ENCODE assay signal across 14 cellular contexts in genomic region chr1:200034821-200035396, GRCh38. TPM values are rescaled to one million over a fixed set of nuclear protein-coding genes. Genes with fewer than 3 reads are reported as not detected.
DNase-seq lines count a peak whose midpoint lies in the region; ATAC-seq and TF ChIP-seq lines count a peak whose summit lies in the region.
"Had no signal": no experiment of that assay in that cellular context is flagged by ENCODE, and none has a peak within 500 bp of the region (broad histone marks: within the 10 kb centered on the region; RNA-seq: fewer than 3 reads in every experiment).

No MANE protein-coding gene starts in this region.

- DNase-seq in ELR (ENCODE audit: low read depth) (peak; percentile 58), adipocyte (ENCODE audit: low read depth) (peak; percentile 60), foreskin keratinocyte (no peak), psoas muscle (no peak), SKM-1 (lab: John Stamatoyannopoulos, UW; ENCODE audit: unreplicated experiment) (no peak), inferior parietal cortex (ENCODE audit: extremely low spot score) (no peak), right lobe of liver (no peak)
- DNase-seq in activated CD4-positive, alpha-beta memory T cell treated with anti-CD3 and anti-CD28 coated beads, Interleukin-2, amount 10 ng/mL, durations not matched to agents 7 days and 5 days = no peak
- DNase-seq: CD8-positive, alpha-beta memory T cell; NCI-H524; WERI-Rb-1 had no signal

- TF ChIP-seq CTCF in foreskin keratinocyte (conservative IDR thresholded peaks at IDR 0.05) (no peak), psoas muscle (IDR thresholded peaks at IDR 0.05) (no peak), right lobe of liver (IDR thresholded peaks at IDR 0.05) (no peak)

- no peak overlapping the region for H3K27ac Mint-ChIP-seq in activated CD4-positive, alpha-beta memory T cell treated with anti-CD3 and anti-CD28 coated beads, Interleukin-2, amount 10 ng/mL, durations not matched to agents 7 days and 5 days
- H3K27ac Mint-ChIP-seq: natural killer cell treated with Interleukin-12 subunit alpha and Interleukin-12 subunit beta and Interleukin-15 and Interleukin-18, amount 100 ng/mL, for 72 hours had no signal

- H3K27ac ChIP-seq in foreskin keratinocyte (no peak overlapping the region), psoas muscle (no peak overlapping the region), right lobe of liver (no peak overlapping the region)
- H3K27ac ChIP-seq: SJSA1, WERI-Rb-1 had no signal

- H3K4me3 Mint-ChIP-seq in activated CD4-positive, alpha-beta memory T cell treated with anti-CD3 and anti-CD28 coated beads, Interleukin-2, amount 10 ng/mL, durations not matched to agents 7 days and 5 days = no peak overlapping the region
- H3K4me3 Mint-ChIP-seq: central memory CD8-positive, alpha-beta T cell; natural killer cell treated with Interleukin-12 subunit alpha and Interleukin-12 subunit beta and Interleukin-15 and Interleukin-18, amount 100 ng/mL, for 72 hours had no signal

- no peaks in the 10 kb centered on the region for H3K9me3 Mint-ChIP-seq in activated CD4-positive, alpha-beta memory T cell treated with anti-CD3 and anti-CD28 coated beads, Interleukin-2, amount 10 ng/mL, durations not matched to agents 7 days and 5 days
- H3K9me3 Mint-ChIP-seq: CD8-positive, alpha-beta memory T cell; central memory CD8-positive, alpha-beta T cell; natural killer cell treated with Interleukin-12 subunit alpha and Interleukin-12 subunit beta and Interleukin-15 and Interleukin-18, amount 100 ng/mL, for 72 hours had no signal

- no peaks in the 10 kb centered on the region for H3K36me3 Mint-ChIP-seq in activated CD4-positive, alpha-beta memory T cell treated with anti-CD3 and anti-CD28 coated beads, Interleukin-2, amount 10 ng/mL, durations not matched to agents 7 days and 5 days (ENCODE audit: low read depth)
- H3K36me3 Mint-ChIP-seq: CD8-positive, alpha-beta memory T cell; natural killer cell treated with Interleukin-12 subunit alpha and Interleukin-12 subunit beta and Interleukin-15 and Interleukin-18, amount 100 ng/mL, for 72 hours had no signal

- TF ChIP-seq POLR2A in right lobe of liver (IDR thresholded peaks at IDR 0.05) = no peak

- H3K4me3 ChIP-seq in adipocyte (ENCODE audit: low read length) = peak overlapping the region; percentile 62
- H3K4me3 ChIP-seq in psoas muscle = peak overlapping the region; percentile 27
- no peak overlapping the region for H3K4me3 ChIP-seq in right lobe of liver
- H3K4me3 ChIP-seq: SJSA1 had no signal

- H3K4me1 Mint-ChIP-seq in activated CD4-positive, alpha-beta memory T cell treated with anti-CD3 and anti-CD28 coated beads, Interleukin-2, amount 10 ng/mL, durations not matched to agents 7 days and 5 days = peaks cover 4% of the 10 kb centered on the region

- H3K9me3 ChIP-seq in adipocyte (ENCODE audit: control insufficient read depth, low read length) (no peaks in the 10 kb centered on the region), psoas muscle (no peaks in the 10 kb centered on the region), right lobe of liver (no peaks in the 10 kb centered on the region)

- H3K27me3 ChIP-seq in adipocyte (replicated peaks; ENCODE audit: control insufficient read depth, insufficient read depth, low read length) = peaks cover 84% of the 10 kb centered on the region
- peaks cover 99% of the 10 kb centered on the region for H3K27me3 ChIP-seq in foreskin keratinocyte
- peaks cover 0 to 96% (median 35%) of the 10 kb centered on the region in 3 donors for H3K27me3 ChIP-seq in psoas muscle (ENCODE audit: insufficient read depth in 3 of 3, low read length in 2 of 3)
- H3K27me3 ChIP-seq in right lobe of liver = no peaks in the 10 kb centered on the region

- 4 to 7% (median 5%) methylated on average over 24 of the region's 24 CpGs for WGBS in psoas muscle, 3 donors
- 51% methylated on average over 22 of the region's 24 CpGs for WGBS in right lobe of liver (ENCODE audit: insufficient coverage, low coverage, low lambda C conversion rate, missing lambda C conversion rate)

- intact Hi-C loops in psoas muscle (cut with DNase I) = no loop called here
- intact Hi-C loops in right lobe of liver (cut with DNase I) = no loop called here

- peaks cover 26% of the 10 kb centered on the region for H3K27me3 Mint-ChIP-seq in activated CD4-positive, alpha-beta memory T cell treated with anti-CD3 and anti-CD28 coated beads, Interleukin-2, amount 10 ng/mL, durations not matched to agents 7 days and 5 days

- H3K4me1 ChIP-seq in adipocyte (ENCODE audit: control insufficient read depth, insufficient read depth, low read length) (peaks cover 25% of the 10 kb centered on the region), foreskin keratinocyte (peaks cover 3% of the 10 kb centered on the region), psoas muscle (peaks cover 13% of the 10 kb centered on the region), right lobe of liver (peaks cover 0 to 48% (median 2%) of the 10 kb centered on the region in 4 donors)

- ATAC-seq in foreskin keratinocyte (peak; percentile 33), psoas muscle (no peak), right lobe of liver (no peak)
- ATAC-seq: natural killer cell treated with Interleukin-12 subunit alpha and Interleukin-12 subunit beta and Interleukin-15 and Interleukin-18, amount 100 ng/mL, for 72 hours had no signal

- CTCF ChIA-PET in activated CD4-positive, alpha-beta memory T cell treated with anti-CD3 and anti-CD28 coated beads, Interleukin-2, amount 10 ng/mL, durations not matched to agents 7 days and 5 days (lab: Charles Lee) = no interaction called here

- H3K9ac ChIP-seq in adipocyte (ENCODE audit: low read length) = no peak overlapping the region

- POLR2A ChIA-PET in activated CD4-positive, alpha-beta memory T cell treated with anti-CD3 and anti-CD28 coated beads, Interleukin-2, amount 10 ng/mL, durations not matched to agents 7 days and 5 days (lab: Charles Lee) = no interaction called here

- H3K36me3 ChIP-seq in adipocyte (ENCODE audit: control insufficient read depth, insufficient read depth, low read length, severe bottlenecking) = no peaks in the 10 kb centered on the region
- no peaks in the 10 kb centered on the region for H3K36me3 ChIP-seq in psoas muscle (ENCODE audit: insufficient read depth in 1 of 2, low read depth in 1 of 2)
- peaks cover 0 to 4% (median 0%) of the 10 kb centered on the region in 4 donors for H3K36me3 ChIP-seq in right lobe of liver
- H3K36me3 ChIP-seq: SJSA1, WERI-Rb-1 had no signal

RNA-seq across cellular contexts. Expression of gene NR5A2, which starts 7.4 kb away (rescaled TPM):
- 0.04 TPM in 1 of 2 replicates, not detected in the other for total RNA-seq in foreskin keratinocyte
- not detected in 2 replicates for polyA plus RNA-seq in foreskin keratinocyte
- total RNA-seq in psoas muscle = 1 to 10 TPM in 1 of 4 donors, under 1 TPM in 3; 0.60 to 1.2 (median 0.90) TPM
- under 1 TPM; 0.27 to 0.29 (median 0.29) TPM for polyA plus RNA-seq in psoas muscle
- total RNA-seq in activated CD4-positive, alpha-beta memory T cell treated with anti-CD3 and anti-CD28 coated beads, Interleukin-2, amount 10 ng/mL, durations not matched to agents 7 days and 5 days = under 1 TPM; 0.13 to 0.15 TPM
- total RNA-seq in right lobe of liver = 10 to 100 TPM; 20.4 to 35.0 (median 28.5) TPM
- total RNA-seq: CD8-positive, alpha-beta memory T cell had no signal
- polyA plus RNA-seq: CD8-positive, alpha-beta memory T cell had no signal

Comparison
In these comparisons a context has a peak if more than half of its experiments do, and no peak if none do; other contexts are left out.
1. DNase-seq: peak in ELR (single experiment) and adipocyte (single experiment); none in foreskin keratinocyte (0 of 2), psoas muscle (0 of 2), activated CD4-positive, alpha-beta memory T cell treated with anti-CD3 and anti-CD28 coated beads, Interleukin-2, amount 10 ng/mL, durations not matched to agents 7 days and 5 days (single experiment), SKM-1 (single experiment), inferior parietal cortex (single experiment) and right lobe of liver (0 of 3).
2. H3K4me3 ChIP-seq: peak in adipocyte (single experiment) and psoas muscle (single experiment); none in right lobe of liver (0 of 3).
3. RNA of gene NR5A2, which starts 7.4 kb away (total RNA-seq): 20.4 to 35.0 TPM in right lobe of liver; 0.60 to 1.2 TPM in psoas muscle, 0.13 to 0.15 TPM in activated CD4-positive, alpha-beta memory T cell treated with anti-CD3 and anti-CD28 coated beads, Interleukin-2, amount 10 ng/mL, durations not matched to agents 7 days and 5 days and 0.04 TPM in foreskin keratinocyte; every median in the first group is over 4 times any median in the second.